12 cellular contexts compared by ENCODE assay signal in the genomic region with DNA sequence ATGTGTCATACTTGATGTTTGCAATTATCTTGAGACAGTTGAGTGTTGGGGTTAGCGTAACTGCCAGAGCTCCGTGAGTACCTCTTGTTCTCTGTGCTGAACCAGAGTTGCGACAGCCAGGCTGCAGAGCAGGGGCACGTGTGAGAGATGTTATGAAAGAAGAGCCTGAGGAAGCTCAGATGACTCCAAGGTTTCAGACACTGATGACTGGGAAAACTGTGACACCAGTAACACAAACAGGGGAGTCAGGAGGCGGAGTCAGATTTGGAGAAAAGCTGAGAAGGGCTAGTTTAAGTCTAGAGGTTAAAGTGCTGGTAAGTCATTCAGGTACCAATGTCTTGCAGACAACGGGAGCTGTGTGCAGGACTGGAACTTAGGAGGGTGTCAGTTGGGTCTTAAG. TPM values are rescaled to one million over a fixed set of nuclear protein-coding genes. Genes with fewer than 3 reads are reported as not detected.
DNase-seq lines count a peak whose midpoint lies in the region; ATAC-seq and TF ChIP-seq lines count a peak whose summit lies in the region.
"Had no signal": no experiment of that assay in that cellular context is flagged by ENCODE, and none has a peak within 500 bp of the region (broad histone marks: within the 10 kb centered on the region; RNA-seq: fewer than 3 reads in every experiment).

No MANE protein-coding gene starts in this region.

- TF ChIP-seq CTCF in gastroesophageal sphincter (IDR thresholded peaks at IDR 0.05) (no peak), ovary (IDR thresholded peaks at IDR 0.05) (no peak), Caco-2 (IDR thresholded peaks at IDR 0.05; ENCODE audit: insufficient read depth in 1 of 2, low read depth in 1 of 2, low read length in 1 of 2, severe bottlenecking in 1 of 2, unreplicated experiment in 1 of 2) (no peak)

- in situ Hi-C loops in SK-MEL-5 (cut with HindIII; ENCODE audit: low pct_unique_long_range_greater_than_20kb, low sequenced_read_pairs) = no loop called here

- H3K27me3 Mint-ChIP-seq in Caco-2 (ENCODE audit: insufficient read depth, unreplicated experiment) = no peaks in the 10 kb centered on the region

- no peak overlapping the region for H3K4me3 Mint-ChIP-seq in Caco-2 (ENCODE audit: unreplicated experiment)

- no peaks in the 10 kb centered on the region for H3K27me3 ChIP-seq in gastroesophageal sphincter
- no peaks in the 10 kb centered on the region for H3K27me3 ChIP-seq in ovary
- no peaks in the 10 kb centered on the region for H3K27me3 ChIP-seq in Caco-2 (replicated peaks; ENCODE audit: control insufficient read depth, insufficient read depth, low read length)
- H3K27me3 ChIP-seq: breast epithelium had no signal

- peaks cover 16% of the 10 kb centered on the region for H3K36me3 Mint-ChIP-seq in Caco-2 (ENCODE audit: insufficient read depth, unreplicated experiment)

- ATAC-seq in gastroesophageal sphincter = peak; percentile 77

- no peak overlapping the region for H3K4me3 ChIP-seq in gastroesophageal sphincter
- no peak overlapping the region for H3K4me3 ChIP-seq in ovary
- H3K4me3 ChIP-seq in Caco-2 (ENCODE audit: low read depth, low read length) = no peak overlapping the region
- H3K4me3 ChIP-seq: breast epithelium, skin epidermis had no signal

- no peaks in the 10 kb centered on the region for H3K4me1 Mint-ChIP-seq in Caco-2 (ENCODE audit: low read depth, unreplicated experiment)

- intact Hi-C loops in ovary (cut with DNase I) = no loop called here
- intact Hi-C loops in Caco-2 (cut with micrococcal nuclease; ENCODE audit: unreplicated experiment) = no loop called here

- TF ChIP-seq EP300 in gastroesophageal sphincter (IDR thresholded peaks at IDR 0.05) = no peak
- TF ChIP-seq EP300 in ovary (IDR thresholded peaks at IDR 0.05) = peak; percentile 20

- WGBS in gastroesophageal sphincter (ENCODE audit: low coverage in 1 of 2), 2 donors = 49 to 84% methylated on average over 4 to 6 of the region's 6 CpGs
- WGBS in ovary, 3 donors = 86 to 87% (median 87%) methylated on average over 6 of the region's 6 CpGs

- DNase-seq in CD1c-positive myeloid dendritic cell (ENCODE audit: extremely low spot score) (peak; percentile 83), SK-MEL-5 (ENCODE audit: low read depth, low spot score) (peak; percentile 96), ovary (peak in 1 of 5 donors; percentile 18), glomerular visceral epithelial cell (ENCODE audit: extremely low spot score) (no peak), NAMALWA (ENCODE audit: low spot score) (no peak), Caco-2 (no peak)
- no peak for DNase-seq in stimulated activated CD4-positive, alpha-beta T cell treated with anti-CD3 and anti-CD28 coated beads, Interleukin-15, amount 100 ng/mL, for 24 hours
- DNase-seq: activated CD4-positive, alpha-beta T cell treated with anti-CD3 and anti-CD28 coated beads, Interleukin-2, amount 50 U/mL, for 48 hours; MM.1S had no signal

- CTCF ChIA-PET in Caco-2 (lab: Charles Lee) = no interaction called here

- H3K36me3 ChIP-seq in gastroesophageal sphincter (no peaks in the 10 kb centered on the region), ovary (no peaks in the 10 kb centered on the region), Caco-2 (ENCODE audit: control insufficient read depth, insufficient read depth, low read length) (no peaks in the 10 kb centered on the region)
- H3K36me3 ChIP-seq: breast epithelium had no signal

- peak overlapping the region in 2 of 4 donors; percentile 33 to 37 for H3K27ac ChIP-seq in gastroesophageal sphincter
- no peak overlapping the region for H3K27ac ChIP-seq in ovary
- H3K27ac ChIP-seq: breast epithelium had no signal

- H3K9me3 ChIP-seq in gastroesophageal sphincter = no peaks in the 10 kb centered on the region
- no peaks in the 10 kb centered on the region for H3K9me3 ChIP-seq in ovary
- H3K9me3 ChIP-seq in Caco-2 = no peaks in the 10 kb centered on the region
- H3K9me3 ChIP-seq: breast epithelium had no signal

- H3K9me3 Mint-ChIP-seq in Caco-2 (ENCODE audit: unreplicated experiment) = no peaks in the 10 kb centered on the region

- no peak for TF ChIP-seq POLR2A in gastroesophageal sphincter (IDR thresholded peaks at IDR 0.05)
- no peak for TF ChIP-seq POLR2A in ovary (IDR thresholded peaks at IDR 0.05)

- no TSS peak for BruUV-seq in Caco-2 (replicated peaks; lab: Mats Ljungman, UMichigan)

- H3K27ac Mint-ChIP-seq in Caco-2 (ENCODE audit: unreplicated experiment) = no peak overlapping the region

- no peaks in the 10 kb centered on the region for H3K4me1 ChIP-seq in gastroesophageal sphincter
- no peaks in the 10 kb centered on the region for H3K4me1 ChIP-seq in ovary (ENCODE audit: insufficient read depth)
- no peaks in the 10 kb centered on the region for H3K4me1 ChIP-seq in Caco-2
- H3K4me1 ChIP-seq: breast epithelium had no signal

- POLR2A ChIA-PET in Caco-2 (lab: Charles Lee) = no interaction called here

RNA-seq across cellular contexts. Expression of gene BLM, which starts 45.0 kb away (rescaled TPM):
- 41.3 and 41.9 TPM in 2 replicates for total RNA-seq in SK-MEL-5 (2014; rRNA removed; shearing (Covaris generic))
- 14.4 and 14.7 TPM in 2 replicates for polyA plus RNA-seq in SK-MEL-5 (2015; cell fraction: cytosol; rRNA removed)
- polyA plus RNA-seq in SK-MEL-5 (2015; cell fraction: nucleus; rRNA removed) = 30.6 and 42.1 TPM in 2 replicates
- total RNA-seq in gastroesophageal sphincter (1 to 10 TPM in 2 of 4 donors, under 1 TPM in 2; 0.15 to 2.8 (median 1.4) TPM), ovary (1 to 10 TPM in 1 of 7 donors, under 1 TPM in 5, not detected in 1; 0.15 to 1.9 (median 0.78) TPM), Caco-2 (2022) (15.6 and 18.1 TPM in 2 replicates)
- 1 to 10 TPM in 1 of 2 donors, under 1 TPM in 1; 0.40 to 1.3 TPM for polyA plus RNA-seq in ovary

Comparison
In these comparisons a context has a peak if more than half of its experiments do, and no peak if none do; other contexts are left out.
1. DNase-seq: peak in CD1c-positive myeloid dendritic cell (single experiment) and SK-MEL-5 (single experiment); none in glomerular visceral epithelial cell (single experiment), stimulated activated CD4-positive, alpha-beta T cell treated with anti-CD3 and anti-CD28 coated beads, Interleukin-15, amount 100 ng/mL, for 24 hours (single experiment), NAMALWA (single experiment) and Caco-2 (0 of 2).